In genomic region chr21:43802713-43803313, GRCh38 we compare ENCODE assay signal across 2 cellular contexts.
TF ChIP-seq lines count a peak whose summit lies in the region.

No MANE protein-coding gene starts in this region.

TF ChIP-seq in GM23338, 12 proteins besides CTCF, POLR2A, EP300 and RAD21:
- TF ChIP-seq EZH2phosphoT487 (IDR thresholded peaks at IDR 0.05; ENCODE audit: unreplicated experiment) = no peak
- TF ChIP-seq POLR2AphosphoS5 (IDR thresholded peaks at IDR 0.05; ENCODE audit: low read depth) = 0 out of 2 replicates have a peak, but pooled peaks have one; percentile 6

TF ChIP-seq in K562, 482 proteins besides CTCF, POLR2A, EP300 and RAD21:
- TF ChIP-seq HNRNPLL (IDR thresholded peaks at IDR 0.05; ENCODE audit: low read depth, low read length, poor library complexity, severe bottlenecking) (peak; percentile 10), HDAC8 (tag; IDR thresholded peaks at IDR 0.05) (no peak), CXXC5 (CRISPR knock-in tag; IDR thresholded peaks at IDR 0.05) (no peak), RBFOX2 (IDR thresholded peaks at IDR 0.05; ENCODE audit: low read depth, low read length) (peak; percentile 6; the same call in 1 of the 2 replicates), SUPT5H (IDR thresholded peaks at IDR 0.05) (0 out of 2 replicates have a peak, but pooled peaks have one; percentile 17), POLR2G (IDR thresholded peaks at IDR 0.05; ENCODE audit: low read depth, low read length) (peak; percentile 43)
TF ChIP-seq in K562: peak in this region for 4.
